In the genomic region with DNA sequence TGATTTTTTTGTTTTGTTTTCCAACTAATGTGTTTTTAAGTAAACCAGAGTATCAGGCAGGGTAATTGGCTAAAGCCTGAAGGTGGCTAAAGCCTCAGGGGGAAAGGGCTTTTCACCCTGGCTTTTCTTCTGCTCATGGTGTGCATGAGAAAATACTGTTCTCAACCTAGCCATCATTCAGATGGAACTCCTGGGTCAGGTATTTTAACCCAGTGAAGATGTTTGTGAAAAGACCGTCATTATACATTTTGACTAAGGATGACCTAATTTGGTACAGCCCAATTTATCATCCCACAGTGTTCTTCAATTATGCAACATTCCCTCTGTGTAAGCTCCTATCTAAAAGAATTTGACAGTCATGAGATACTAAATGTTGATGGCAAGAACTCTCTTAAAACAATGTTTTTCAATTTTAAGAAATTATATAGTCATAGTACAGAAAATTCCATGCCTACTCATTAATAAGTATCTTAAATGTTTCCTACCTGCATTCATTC, we compare ENCODE assay signal across 26 cellular contexts.
"Had no signal": no experiment of that assay in that cellular context is flagged by ENCODE, and none has a peak within 500 bp of the region (broad histone marks: within the 10 kb centered on the region; RNA-seq: fewer than 3 reads in every experiment).

No MANE protein-coding gene starts in this region.

- FAIRE-seq: islet of Langerhans had no signal

- H3K9me3 Mint-ChIP-seq: activated CD4-positive, alpha-beta memory T cell treated with anti-CD3 and anti-CD28 coated beads, Interleukin-2, amount 10 ng/mL, durations not matched to agents 7 days and 5 days; activated T-cell treated with anti-CD3 and anti-CD28 coated beads, Interleukin-2, amount 50 U/mL, for 72 hours; nephron; T-helper 2 cell treated with Interferon-gamma antibody and Interleukin-4, amounts not matched to agents 5 μg/mL and 100 μg/mL, for 36 hours had no signal

- H3K4me1 ChIP-seq: colonic mucosa, upper lobe of right lung had no signal

- H3K4me3 Mint-ChIP-seq: activated CD4-positive, alpha-beta memory T cell treated with anti-CD3 and anti-CD28 coated beads, Interleukin-2, amount 10 ng/mL, durations not matched to agents 7 days and 5 days; activated CD4-positive, alpha-beta T cell treated with anti-CD3 and anti-CD28 coated beads, Interleukin-2, amount 10 ng/mL, durations not matched to agents 24 days and 14 days; activated T-cell treated with anti-CD3 and anti-CD28 coated beads, Interleukin-2, amount 50 U/mL, for 72 hours; central memory CD8-positive, alpha-beta T cell; effector memory CD8-positive, alpha-beta T cell; nephron; T-cell; T-helper 2 cell treated with Interferon-gamma antibody and Interleukin-4, amounts not matched to agents 5 μg/mL and 100 μg/mL, for 36 hours had no signal

- H3K27ac ChIP-seq: colonic mucosa, dorsolateral prefrontal cortex, epithelial cell of prostate, gastrocnemius medialis, sigmoid colon, SK-N-MC, upper lobe of right lung, VCaP had no signal

- H3K27me3 Mint-ChIP-seq: activated CD4-positive, alpha-beta memory T cell treated with anti-CD3 and anti-CD28 coated beads, Interleukin-2, amount 10 ng/mL, durations not matched to agents 7 days and 5 days; central memory CD8-positive, alpha-beta T cell; effector memory CD8-positive, alpha-beta T cell; T-cell had no signal

- H3K36me3 Mint-ChIP-seq: T-cell had no signal

- H3K36me3 ChIP-seq: ascending aorta, colonic mucosa, gastrocnemius medialis, sigmoid colon, spleen, upper lobe of right lung had no signal

- DNase-seq: activated CD4-positive, alpha-beta memory T cell treated with anti-CD3 and anti-CD28 coated beads, Interleukin-2, amount 10 ng/mL, durations not matched to agents 7 days and 5 days; activated CD4-positive, alpha-beta T cell treated with anti-CD3 and anti-CD28 coated beads, Interleukin-2, amount 10 ng/mL, durations not matched to agents 24 days and 14 days; activated effector memory CD4-positive, alpha-beta T cell treated with Interleukin-2 at 50 U/mL for 16 hours; activated naive CD4-positive, alpha-beta T cell treated with anti-CD3 and anti-CD28 coated beads, Interleukin-2, amount 50 U/mL, for 16 hours; activated T-cell treated with anti-CD3 and anti-CD28 coated beads, Interleukin-2, amount 50 U/mL, for 72 hours; colonic mucosa; dorsolateral prefrontal cortex; effector memory CD8-positive, alpha-beta T cell; gastrocnemius medialis; hypothalamus; nucleus accumbens; retina; sigmoid colon; spleen; stimulated activated CD4-positive, alpha-beta T cell treated with anti-CD3 and anti-CD28 coated beads, Interleukin-4, amount 100 ng/mL, for 1 hour; stimulated activated naive CD4-positive, alpha-beta T cell; T-cell; upper lobe of right lung had no signal

- H3K27ac Mint-ChIP-seq: activated CD4-positive, alpha-beta memory T cell treated with anti-CD3 and anti-CD28 coated beads, Interleukin-2, amount 10 ng/mL, durations not matched to agents 7 days and 5 days; activated CD4-positive, alpha-beta T cell treated with anti-CD3 and anti-CD28 coated beads, Interleukin-2, amount 10 ng/mL, durations not matched to agents 24 days and 14 days; activated T-cell treated with anti-CD3 and anti-CD28 coated beads, Interleukin-2, amount 50 U/mL, for 72 hours; effector memory CD8-positive, alpha-beta T cell; T-cell; T-helper 2 cell treated with Interferon-gamma antibody and Interleukin-4, amounts not matched to agents 5 μg/mL and 100 μg/mL, for 36 hours had no signal

- H3K4me3 ChIP-seq: colonic mucosa, dorsolateral prefrontal cortex, gastrocnemius medialis, sigmoid colon, SK-N-MC, spleen, upper lobe of right lung had no signal

- H3K9me3 ChIP-seq: ascending aorta, colonic mucosa, gastrocnemius medialis, sigmoid colon, upper lobe of right lung had no signal

- H3K4me1 Mint-ChIP-seq: central memory CD8-positive, alpha-beta T cell had no signal

- H3K27me3 ChIP-seq: ascending aorta, colonic mucosa, dorsolateral prefrontal cortex, gastrocnemius medialis, sigmoid colon, spleen, upper lobe of right lung had no signal
